Comparison of ENCODE assay signal across 11 cellular contexts in genomic region chr1:110243581-110243980, GRCh38. TPM values are rescaled to one million over a fixed set of nuclear protein-coding genes. Genes with fewer than 3 reads are reported as not detected.
DNase-seq lines count a peak whose midpoint lies in the region; ATAC-seq, FAIRE-seq and TF ChIP-seq lines count a peak whose summit lies in the region.
"Had no signal": no experiment of that assay in that cellular context is flagged by ENCODE, and none has a peak within 500 bp of the region (broad histone marks: within the 10 kb centered on the region; RNA-seq: fewer than 3 reads in every experiment).

No MANE protein-coding gene starts in this region.

- FAIRE-seq in GM18507 (lab: Jason Lieb, UNC), result peak; percentile 64

- no peaks in the 10 kb centered on the region for H3K36me3 ChIP-seq in thyroid gland
- H3K36me3 ChIP-seq: neutrophil had no signal

- H3K36me3 Mint-ChIP-seq in activated T-helper 17 cell treated with anti-CD3 and anti-CD28 coated beads, Interleukin-2, amount 50 U/mL, for 72 hours (ENCODE audit: low read depth), result peaks cover 8% of the 10 kb centered on the region

- TF ChIP-seq CTCF in 22Rv1 (IDR thresholded peaks at IDR 0.05) (no peak), thyroid gland (IDR thresholded peaks at IDR 0.05) (no peak)

- H3K4me3 ChIP-seq in thyroid gland (replicated peaks in 1 of 3), result no peak overlapping the region

- peak overlapping the region; percentile 39; the same call in 1 of the 2 replicates for H3K27ac ChIP-seq in 22Rv1
- H3K27ac ChIP-seq in thyroid gland, result no peak overlapping the region
- H3K27ac ChIP-seq: epithelial cell of prostate, neutrophil had no signal

- ATAC-seq in HG03280 (IDR thresholded peaks at IDR 0.05; ENCODE audit: unreplicated experiment), result peak; percentile 56
- ATAC-seq in activated T-helper 17 cell treated with anti-CD3 and anti-CD28 coated beads, Interleukin-2, amount 50 U/mL, for 72 hours (replicated peaks), result peak; percentile 26

- no peaks in the 10 kb centered on the region for H3K9me3 ChIP-seq in thyroid gland
- H3K9me3 ChIP-seq: neutrophil had no signal

- H3K4me1 Mint-ChIP-seq in activated T-helper 17 cell treated with anti-CD3 and anti-CD28 coated beads, Interleukin-2, amount 50 U/mL, for 72 hours, result peaks cover 17% of the 10 kb centered on the region

- H3K27me3 ChIP-seq in thyroid gland, result no peaks in the 10 kb centered on the region

- H3K4me3 Mint-ChIP-seq in activated T-helper 17 cell treated with anti-CD3 and anti-CD28 coated beads, Interleukin-2, amount 50 U/mL, for 72 hours, result no peak overlapping the region

- DNase-seq in GM18507 (ENCODE audit: extremely low spot score, insufficient read length, low read depth) (no peak), LoVo (ENCODE audit: low spot score) (no peak), thyroid gland (no peak), midbrain (lab: John Stamatoyannopoulos, UW) (no peak), NCI-H446 treated with DMSO at 0.1 percent for 48 hours (lab: John Stamatoyannopoulos, UW) (no peak)
- DNase-seq: KG1 had no signal

- no peaks in the 10 kb centered on the region for H3K9me3 Mint-ChIP-seq in activated T-helper 17 cell treated with anti-CD3 and anti-CD28 coated beads, Interleukin-2, amount 50 U/mL, for 72 hours

- intact Hi-C loops in thyroid gland (cut with DNase I), result no loop called here

- 35 to 39% methylated on average over 9 of the region's 9 CpGs for WGBS in thyroid gland, 2 donors

- no peak for TF ChIP-seq POLR2A in thyroid gland (IDR thresholded peaks at IDR 0.05)

- H3K27me3 Mint-ChIP-seq in activated T-helper 17 cell treated with anti-CD3 and anti-CD28 coated beads, Interleukin-2, amount 50 U/mL, for 72 hours, result no peaks in the 10 kb centered on the region

- no peaks in the 10 kb centered on the region for H3K4me1 ChIP-seq in thyroid gland

- peak overlapping the region; percentile 31 for H3K27ac Mint-ChIP-seq in activated T-helper 17 cell treated with anti-CD3 and anti-CD28 coated beads, Interleukin-2, amount 50 U/mL, for 72 hours

RNA-seq across cellular contexts. Expression of gene KCNC4, which starts 33.5 kb away (rescaled TPM):
- 10 to 100 TPM; 13.4 to 18.9 TPM for total RNA-seq in activated T-helper 17 cell treated with anti-CD3 and anti-CD28 coated beads, Interleukin-2, amount 50 U/mL, for 72 hours
- 10 to 100 TPM in 1 of 4 donors, 1 to 10 TPM in 3; 3.8 to 12.5 (median 4.6) TPM for total RNA-seq in thyroid gland
